In genomic region chr1:208924011-208924410, GRCh38 we compare ENCODE assay signal across 20 cellular contexts.
"Had no signal": no experiment of that assay in that cellular context is flagged by ENCODE, and none has a peak within 500 bp of the region (broad histone marks: within the 10 kb centered on the region; RNA-seq: fewer than 3 reads in every experiment).

No MANE protein-coding gene starts in this region.

- H3K27me3 ChIP-seq: heart right ventricle, left lung, right lobe of liver, testis, upper lobe of left lung had no signal

- H3K36me3 Mint-ChIP-seq: activated CD4-positive, alpha-beta memory T cell treated with anti-CD3 and anti-CD28 coated beads for 36 hours; activated naive CD8-positive, alpha-beta T cell treated with anti-CD3 and anti-CD28 coated beads for 36 hours; stimulated activated effector memory CD8-positive, alpha-beta T cell treated with anti-CD3 and anti-CD28 coated beads, Interleukin-12 subunit alpha, Interleukin-12 subunit beta, amount 100 ng/mL, for 72 hours had no signal

- H3K4me3 ChIP-seq: heart right ventricle, left lung, psoas muscle, right lobe of liver, smooth muscle cell, testis, upper lobe of left lung had no signal

- DNase-seq: activated B cell treated with CpG ODN at 0.5 μM for 24 hours; activated CD4-positive, alpha-beta memory T cell treated with anti-CD3 and anti-CD28 coated beads for 36 hours; activated CD4-positive, alpha-beta T cell treated with anti-CD3 and anti-CD28 coated beads for 4 hours; activated naive CD8-positive, alpha-beta T cell treated with anti-CD3 and anti-CD28 coated beads for 36 hours; activated T-cell treated with anti-CD3 and anti-CD28 coated beads for 4 hours; amniotic stem cell; effector CD4-positive, alpha-beta T cell; heart right ventricle; left lung; mammary epithelial cell; midbrain; psoas muscle; right lobe of liver; stimulated activated CD4-positive, alpha-beta T cell treated with anti-CD3 and anti-CD28 coated beads, Interleukin-4, amount 100 ng/mL, for 24 hours; T-helper 9 cell; testis; upper lobe of left lung had no signal

- H3K27ac Mint-ChIP-seq: activated B cell treated with CpG ODN at 0.5 μM for 24 hours; activated CD4-positive, alpha-beta memory T cell treated with anti-CD3 and anti-CD28 coated beads for 36 hours; activated naive CD8-positive, alpha-beta T cell treated with anti-CD3 and anti-CD28 coated beads for 36 hours; activated T-helper 1 cell treated with anti-CD3 and anti-CD28 coated beads, Interleukin-12 subunit alpha, Interleukin-12 subunit beta, Interleukin-2, Interleukin-4 antibody, amounts not matched to agents 30 ng/mL and 10 ng/mL and 1 ng/mL, durations not matched to agents 14 hours and 24 hours and 36 hours; stimulated activated effector memory CD8-positive, alpha-beta T cell treated with anti-CD3 and anti-CD28 coated beads, Interleukin-12 subunit alpha, Interleukin-12 subunit beta, amount 100 ng/mL, for 72 hours had no signal

- H3K36me3 ChIP-seq: heart right ventricle, left lung, right lobe of liver, upper lobe of left lung had no signal

- H3K27me3 Mint-ChIP-seq: activated CD4-positive, alpha-beta memory T cell treated with anti-CD3 and anti-CD28 coated beads for 36 hours had no signal

- H3K4me1 ChIP-seq: left lung, psoas muscle, right lobe of liver, testis, upper lobe of left lung had no signal

- H3K9me3 ChIP-seq: left lung, psoas muscle, right lobe of liver, testis, upper lobe of left lung had no signal

- H3K4me3 Mint-ChIP-seq: activated B cell treated with CpG ODN at 0.5 μM for 24 hours; activated CD4-positive, alpha-beta memory T cell treated with anti-CD3 and anti-CD28 coated beads for 36 hours; activated naive CD8-positive, alpha-beta T cell treated with anti-CD3 and anti-CD28 coated beads for 36 hours; activated T-helper 1 cell treated with anti-CD3 and anti-CD28 coated beads, Interleukin-12 subunit alpha, Interleukin-12 subunit beta, Interleukin-2, Interleukin-4 antibody, amounts not matched to agents 30 ng/mL and 10 ng/mL and 1 ng/mL, durations not matched to agents 14 hours and 24 hours and 36 hours; stimulated activated effector memory CD8-positive, alpha-beta T cell treated with anti-CD3 and anti-CD28 coated beads, Interleukin-12 subunit alpha, Interleukin-12 subunit beta, amount 100 ng/mL, for 72 hours had no signal

- H3K27ac ChIP-seq: heart right ventricle, left lung, psoas muscle, right lobe of liver, testis, upper lobe of left lung had no signal

- H3K4me1 Mint-ChIP-seq: activated B cell treated with CpG ODN at 0.5 μM for 24 hours; activated naive CD8-positive, alpha-beta T cell treated with anti-CD3 and anti-CD28 coated beads for 36 hours; stimulated activated effector memory CD8-positive, alpha-beta T cell treated with anti-CD3 and anti-CD28 coated beads, Interleukin-12 subunit alpha, Interleukin-12 subunit beta, amount 100 ng/mL, for 72 hours had no signal

- H3K9me3 Mint-ChIP-seq: activated B cell treated with CpG ODN at 0.5 μM for 24 hours; activated CD4-positive, alpha-beta memory T cell treated with anti-CD3 and anti-CD28 coated beads for 36 hours; activated T-helper 1 cell treated with anti-CD3 and anti-CD28 coated beads, Interleukin-12 subunit alpha, Interleukin-12 subunit beta, Interleukin-2, Interleukin-4 antibody, amounts not matched to agents 30 ng/mL and 10 ng/mL and 1 ng/mL, durations not matched to agents 14 hours and 24 hours and 36 hours had no signal
